8 cellular contexts compared by ENCODE assay signal in the genomic region with DNA sequence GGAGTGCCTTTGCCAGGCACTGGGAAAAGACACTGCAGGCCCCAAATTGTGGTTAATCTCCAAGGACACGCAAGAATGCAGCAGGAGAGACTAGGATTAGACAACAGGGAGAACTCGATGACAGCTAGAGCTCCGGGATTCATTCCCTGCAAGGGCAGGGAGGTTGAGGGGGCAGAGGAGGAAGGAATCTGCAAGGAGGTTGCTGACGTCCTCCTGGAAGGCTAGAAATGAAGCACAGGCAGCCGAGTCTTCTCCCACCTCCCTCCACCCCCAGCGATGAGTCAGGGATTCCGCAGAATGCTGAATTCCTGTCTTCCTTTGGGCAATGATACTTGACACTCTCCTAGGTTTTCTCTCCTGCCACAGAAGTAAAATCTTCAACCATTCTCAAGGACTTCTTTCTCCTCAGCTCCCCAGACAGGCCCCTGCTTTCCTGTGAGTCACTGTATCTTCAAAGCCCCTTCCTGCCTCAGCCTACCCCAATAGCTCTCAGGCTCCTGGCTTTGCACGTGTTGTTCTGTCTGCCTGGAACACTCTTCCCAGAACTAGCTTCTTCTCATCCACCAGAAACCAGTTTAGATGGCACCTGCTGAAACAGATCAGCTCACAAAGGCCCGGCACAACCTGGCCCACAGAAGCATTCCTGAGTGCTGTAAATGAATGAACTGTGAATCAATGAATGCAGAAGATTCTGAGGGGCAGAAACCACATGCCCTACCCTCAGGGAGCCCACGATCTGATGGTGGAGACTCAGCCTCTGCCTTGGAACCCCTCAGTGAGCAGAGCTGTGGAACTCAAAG.
DNase-seq lines count a peak whose midpoint lies in the region; ATAC-seq and TF ChIP-seq lines count a peak whose summit lies in the region.

No MANE protein-coding gene starts in this region.

- H3K27me3 Mint-ChIP-seq in chondrocyte (ENCODE audit: low read depth), result no peaks in the 10 kb centered on the region
- H3K27me3 Mint-ChIP-seq in activated naive CD4-positive, alpha-beta T cell treated with anti-CD3 and anti-CD28 coated beads, Interleukin-2, amount 10 ng/mL, durations not matched to agents 7 days and 5 days, result peaks cover 3% of the 10 kb centered on the region
- H3K27me3 Mint-ChIP-seq in stimulated activated naive CD8-positive, alpha-beta T cell treated with anti-CD3 and anti-CD28 coated beads, Interleukin-15, amount 100 ng/mL, for 72 hours, result no peaks in the 10 kb centered on the region
- peaks cover 3% of the 10 kb centered on the region for H3K27me3 Mint-ChIP-seq in activated CD8-positive, alpha-beta memory T cell treated with anti-CD3 and anti-CD28 coated beads, Interleukin-2, amount 10 ng/mL, durations not matched to agents 7 days and 5 days

- H3K4me3 Mint-ChIP-seq in chondrocyte (ENCODE audit: unreplicated experiment), result no peak overlapping the region
- H3K4me3 Mint-ChIP-seq in activated naive CD4-positive, alpha-beta T cell treated with anti-CD3 and anti-CD28 coated beads, Interleukin-2, amount 10 ng/mL, durations not matched to agents 7 days and 5 days, result no peak overlapping the region
- H3K4me3 Mint-ChIP-seq in stimulated activated naive CD8-positive, alpha-beta T cell treated with anti-CD3 and anti-CD28 coated beads, Interleukin-15, amount 100 ng/mL, for 72 hours, result no peak overlapping the region
- H3K4me3 Mint-ChIP-seq in activated CD8-positive, alpha-beta memory T cell treated with anti-CD3 and anti-CD28 coated beads, Interleukin-2, amount 10 ng/mL, durations not matched to agents 7 days and 5 days, result no peak overlapping the region

- CTCF ChIA-PET in activated naive CD4-positive, alpha-beta T cell treated with anti-CD3 and anti-CD28 coated beads, Interleukin-2, amount 10 ng/mL, durations not matched to agents 7 days and 5 days (lab: Charles Lee), result no interaction called here
- CTCF ChIA-PET in activated CD8-positive, alpha-beta memory T cell treated with anti-CD3 and anti-CD28 coated beads, Interleukin-2, amount 10 ng/mL, durations not matched to agents 7 days and 5 days (lab: Charles Lee), result interaction anchor here (0.9 kb wide), 1 partner anchor 37 kb away, joined by 4 read pairs; no protein-coding TSS in a partner anchor

- H3K36me3 Mint-ChIP-seq in chondrocyte (ENCODE audit: low read depth), result no peaks in the 10 kb centered on the region
- H3K36me3 Mint-ChIP-seq in activated naive CD4-positive, alpha-beta T cell treated with anti-CD3 and anti-CD28 coated beads, Interleukin-2, amount 10 ng/mL, durations not matched to agents 7 days and 5 days, result no peaks in the 10 kb centered on the region
- no peaks in the 10 kb centered on the region for H3K36me3 Mint-ChIP-seq in activated CD8-positive, alpha-beta memory T cell treated with anti-CD3 and anti-CD28 coated beads, Interleukin-2, amount 10 ng/mL, durations not matched to agents 7 days and 5 days

- peak overlapping the region; percentile 97 for H3K27ac Mint-ChIP-seq in chondrocyte (ENCODE audit: unreplicated experiment)
- H3K27ac Mint-ChIP-seq in activated naive CD4-positive, alpha-beta T cell treated with anti-CD3 and anti-CD28 coated beads, Interleukin-2, amount 10 ng/mL, durations not matched to agents 7 days and 5 days, result no peak overlapping the region
- H3K27ac Mint-ChIP-seq in stimulated activated naive CD8-positive, alpha-beta T cell treated with anti-CD3 and anti-CD28 coated beads, Interleukin-15, amount 100 ng/mL, for 72 hours, result peak overlapping the region in 1 of 2 donors; percentile 16
- no peak overlapping the region for H3K27ac Mint-ChIP-seq in activated CD8-positive, alpha-beta memory T cell treated with anti-CD3 and anti-CD28 coated beads, Interleukin-2, amount 10 ng/mL, durations not matched to agents 7 days and 5 days

- DNase-seq in AG20443 (ENCODE audit: low spot score) (peak; percentile 93), LoVo (ENCODE audit: low spot score) (peak; percentile 22), chondrocyte (ENCODE audit: low spot score) (peak; percentile 58), mucosa of gallbladder (ENCODE audit: low spot score) (peak; percentile 59)
- no peak for DNase-seq in activated naive CD4-positive, alpha-beta T cell treated with anti-CD3 and anti-CD28 coated beads, Interleukin-2, amount 10 ng/mL, durations not matched to agents 7 days and 5 days
- DNase-seq in stimulated activated naive CD8-positive, alpha-beta T cell treated with anti-CD3 and anti-CD28 coated beads, Interleukin-15, amount 100 ng/mL, for 72 hours, result no peak
- no peak for DNase-seq in activated CD8-positive, alpha-beta memory T cell treated with anti-CD3 and anti-CD28 coated beads, Interleukin-2, amount 10 ng/mL, durations not matched to agents 7 days and 5 days

- ATAC-seq in stimulated activated naive CD8-positive, alpha-beta T cell treated with anti-CD3 and anti-CD28 coated beads, Interleukin-15, amount 100 ng/mL, for 72 hours, result no peak
- ATAC-seq in GM19035 (IDR thresholded peaks at IDR 0.05; ENCODE audit: unreplicated experiment), result no peak
- no peak for ATAC-seq in activated CD8-positive, alpha-beta memory T cell treated with anti-CD3 and anti-CD28 coated beads, Interleukin-2, amount 10 ng/mL, durations not matched to agents 7 days and 5 days

- peaks cover 41% of the 10 kb centered on the region for H3K4me1 Mint-ChIP-seq in chondrocyte (ENCODE audit: low read depth)
- H3K4me1 Mint-ChIP-seq in activated naive CD4-positive, alpha-beta T cell treated with anti-CD3 and anti-CD28 coated beads, Interleukin-2, amount 10 ng/mL, durations not matched to agents 7 days and 5 days, result peaks cover 7% of the 10 kb centered on the region
- peaks cover 6% of the 10 kb centered on the region for H3K4me1 Mint-ChIP-seq in stimulated activated naive CD8-positive, alpha-beta T cell treated with anti-CD3 and anti-CD28 coated beads, Interleukin-15, amount 100 ng/mL, for 72 hours
- peaks cover 8% of the 10 kb centered on the region for H3K4me1 Mint-ChIP-seq in activated CD8-positive, alpha-beta memory T cell treated with anti-CD3 and anti-CD28 coated beads, Interleukin-2, amount 10 ng/mL, durations not matched to agents 7 days and 5 days

- no peak for TF ChIP-seq CTCF in chondrocyte (IDR thresholded peaks at IDR 0.05)

- H3K9me3 Mint-ChIP-seq in chondrocyte (ENCODE audit: low read depth), result no peaks in the 10 kb centered on the region
- H3K9me3 Mint-ChIP-seq in activated naive CD4-positive, alpha-beta T cell treated with anti-CD3 and anti-CD28 coated beads, Interleukin-2, amount 10 ng/mL, durations not matched to agents 7 days and 5 days, result no peaks in the 10 kb centered on the region
- no peaks in the 10 kb centered on the region for H3K9me3 Mint-ChIP-seq in stimulated activated naive CD8-positive, alpha-beta T cell treated with anti-CD3 and anti-CD28 coated beads, Interleukin-15, amount 100 ng/mL, for 72 hours
- H3K9me3 Mint-ChIP-seq in activated CD8-positive, alpha-beta memory T cell treated with anti-CD3 and anti-CD28 coated beads, Interleukin-2, amount 10 ng/mL, durations not matched to agents 7 days and 5 days (ENCODE audit: low read depth), result no peaks in the 10 kb centered on the region

Comparison
In these comparisons a context has a peak if more than half of its experiments do, and no peak if none do; other contexts are left out.
1. DNase-seq: peak in AG20443 (single experiment), LoVo (single experiment), chondrocyte (single experiment) and mucosa of gallbladder (single experiment); none in activated naive CD4-positive, alpha-beta T cell treated with anti-CD3 and anti-CD28 coated beads, Interleukin-2, amount 10 ng/mL, durations not matched to agents 7 days and 5 days (single experiment), stimulated activated naive CD8-positive, alpha-beta T cell treated with anti-CD3 and anti-CD28 coated beads, Interleukin-15, amount 100 ng/mL, for 72 hours (0 of 2) and activated CD8-positive, alpha-beta memory T cell treated with anti-CD3 and anti-CD28 coated beads, Interleukin-2, amount 10 ng/mL, durations not matched to agents 7 days and 5 days (single experiment).